In the genomic region with DNA sequence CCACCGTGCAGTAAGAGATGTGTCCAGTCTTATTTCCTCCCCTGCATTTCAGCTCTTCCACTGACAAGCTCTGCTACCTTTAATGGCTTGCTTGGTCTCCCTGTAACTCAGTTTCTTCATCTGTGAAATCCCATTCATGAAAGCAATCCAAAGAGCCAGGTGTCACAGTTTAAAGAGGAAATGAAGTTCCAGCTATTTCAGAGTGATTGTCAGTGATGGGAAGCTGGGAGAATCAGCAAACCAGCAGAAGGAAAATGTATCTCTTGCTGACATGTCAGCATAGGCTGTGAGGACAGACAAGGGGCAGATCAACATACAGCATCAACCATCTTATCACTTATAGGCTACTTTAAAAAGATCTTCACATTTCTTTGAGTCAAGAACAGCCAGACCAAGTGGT, we compare ENCODE assay signal across 15 cellular contexts.
"Had no signal": no experiment of that assay in that cellular context is flagged by ENCODE, and none has a peak within 500 bp of the region (broad histone marks: within the 10 kb centered on the region; RNA-seq: fewer than 3 reads in every experiment).

No MANE protein-coding gene starts in this region.

- DNase-seq: dermis blood vessel endothelial cell; effector CD4-positive, alpha-beta T cell; effector memory CD4-positive, alpha-beta T cell; foreskin keratinocyte; glutamatergic neuron; head of caudate nucleus; heart right ventricle; hippocampal formation; left cardiac atrium; left lung; left ventricle myocardium superior; lower lobe of right lung; mesendoderm; midbrain; naive thymus-derived CD4-positive, alpha-beta T cell had no signal
